In the genomic region with DNA sequence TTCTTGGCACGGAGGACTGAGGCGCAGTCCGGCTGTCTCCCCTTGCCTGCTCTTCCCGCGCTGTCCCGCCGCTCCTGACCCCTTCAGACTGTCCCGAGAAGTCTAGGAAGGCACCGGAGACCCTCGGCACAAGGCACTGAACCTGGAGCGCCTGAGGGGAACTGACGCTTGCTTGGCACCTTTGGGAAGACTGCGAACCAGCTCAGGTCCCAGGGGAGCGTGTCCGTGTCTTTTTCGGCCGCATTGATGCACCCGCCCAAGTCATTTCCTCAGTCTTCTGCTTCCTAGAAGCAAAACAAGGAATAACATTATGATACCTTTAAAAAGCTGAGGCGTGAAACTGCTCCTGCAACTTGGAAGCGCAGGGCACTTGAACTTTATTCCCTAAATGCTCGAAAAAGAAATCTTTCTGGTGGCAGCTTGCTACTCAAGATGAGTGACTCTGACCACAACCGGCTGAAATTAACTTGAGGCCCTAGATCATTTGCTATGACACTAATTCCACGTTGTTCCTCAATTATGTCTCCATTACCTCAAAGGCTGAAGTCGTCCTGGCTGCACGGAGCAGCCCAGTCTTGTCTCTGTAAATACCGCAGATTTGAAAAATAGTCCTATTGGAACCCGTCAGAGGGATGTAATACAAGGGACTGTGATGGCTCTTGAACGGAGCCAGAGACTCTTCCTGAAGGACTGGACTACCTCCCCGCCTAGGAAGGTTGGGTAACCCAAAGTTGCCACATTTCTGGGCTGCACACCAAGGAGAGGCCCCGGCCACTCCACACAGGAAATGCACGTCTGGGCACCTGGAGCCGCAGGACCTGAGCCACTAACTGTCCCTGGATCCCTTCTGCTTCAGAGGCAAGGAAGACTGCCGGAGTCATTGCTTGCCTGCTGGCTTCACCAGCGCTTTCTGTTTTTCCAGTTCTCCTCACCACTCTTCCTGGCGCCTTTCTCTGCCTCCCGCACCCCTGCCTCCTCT, we compare ENCODE assay signal across 8 cellular contexts. TPM values are rescaled to one million over a fixed set of nuclear protein-coding genes. Genes with fewer than 3 reads are reported as not detected.
A peak's percentile ranks its signal among the peaks of the same experiment; 100 is the strongest.
DNase-seq lines count a peak whose midpoint lies in the region; ATAC-seq and TF ChIP-seq lines count a peak whose summit lies in the region.

No MANE protein-coding gene starts in this region.

- H3K27me3 ChIP-seq in ACC112 (ENCODE audit: insufficient read depth, low read length) = peaks cover 66% of the 10 kb centered on the region
- peaks cover 73% of the 10 kb centered on the region for H3K27me3 ChIP-seq in mononuclear cell (ENCODE audit: insufficient read depth, low read length)

- no peak overlapping the region for H3K27ac ChIP-seq in ACC112 (ENCODE audit: low read depth, low read length)

- no peak for ATAC-seq in HG02642 (IDR thresholded peaks at IDR 0.05; ENCODE audit: poor library complexity, unreplicated experiment)

- peaks cover 59% of the 10 kb centered on the region for H3K4me1 Mint-ChIP-seq in HFFc6 (ENCODE audit: low read depth)
- peaks cover 8% of the 10 kb centered on the region for H3K4me1 Mint-ChIP-seq in brain

- no peak for TF ChIP-seq POLR2A in erythroblast (IDR thresholded peaks at IDR 0.05; ENCODE audit: low read length)

- TF ChIP-seq CTCF in HFFc6 (IDR thresholded peaks at IDR 0.05) (no peak; the same call in 1 of the 2 replicates), brain (conservative IDR thresholded peaks at IDR 0.05) (no peak)

- H3K9me3 Mint-ChIP-seq in HFFc6 (no peaks in the 10 kb centered on the region), brain (peaks cover 0 to 4% (median 0%) of the 10 kb centered on the region in 5 experiments)

- no peaks in the 10 kb centered on the region for H3K9me3 ChIP-seq in mononuclear cell (ENCODE audit: low read depth, low read length)

- H3K4me3 Mint-ChIP-seq in HFFc6 (peak overlapping the region; percentile 93), brain (peak overlapping the region in 4 of 5 experiments; percentile 50 to 71 (median 64))

- H3K27ac Mint-ChIP-seq in HFFc6 = peak overlapping the region; percentile 37
- no peak overlapping the region for H3K27ac Mint-ChIP-seq in brain

- H3K36me3 Mint-ChIP-seq in HFFc6 (ENCODE audit: low read depth) (peaks cover 6% of the 10 kb centered on the region), brain (no peaks in the 10 kb centered on the region)

- no peak overlapping the region for H2AFZ ChIP-seq in ACC112 (ENCODE audit: low read length, unreplicated experiment)

- H3K36me3 ChIP-seq in ACC112 (ENCODE audit: insufficient read depth, low read length) = no peaks in the 10 kb centered on the region

- H3K27me3 Mint-ChIP-seq in HFFc6 (ENCODE audit: insufficient read depth) = peaks cover 2% of the 10 kb centered on the region; the same call in 1 of the 2 replicates
- H3K27me3 Mint-ChIP-seq in brain = peaks cover 90% of the 10 kb centered on the region

- no peaks in the 10 kb centered on the region for H3K79me2 ChIP-seq in ACC112 (ENCODE audit: control insufficient read depth, insufficient read depth, low read length, unreplicated experiment)

- H3K4me3 ChIP-seq in ACC112 (ENCODE audit: low read depth, low read length) (peak overlapping the region; percentile 74), mononuclear cell (ENCODE audit: low read length) (peak overlapping the region; percentile 9)

- H3K4me1 ChIP-seq in ACC112 (ENCODE audit: control insufficient read depth, insufficient read depth, low read length, unreplicated experiment) (peaks cover 4% of the 10 kb centered on the region), mononuclear cell (ENCODE audit: insufficient read depth, low read length) (peaks cover 29% of the 10 kb centered on the region)

- DNase-seq in HFFc6 (no peak), NCI-H1092 treated with DMSO at 0.1 percent for 48 hours (lab: John Stamatoyannopoulos, UW) (no peak), EL (no peak), erythroblast (lab: John Stamatoyannopoulos, UW) (no peak)

RNA-seq across cellular contexts. Expression of gene FLT1, which starts 0.9 kb away (rescaled TPM):
- 100 to 1,000 TPM in 2 of 6 experiments, 10 to 100 TPM in 4; 80.5 to 118 (median 91.0) TPM for total RNA-seq in HFFc6 (2021; fragmentation: NEBNext Ultra II Directional; extraction: Animal tissue kit (Norgen Biotek cat#: 25700))
- 17.8 TPM for polyA plus RNA-seq in brain (ENCODE audit: insufficient read depth, low read depth, low replicate concordance)
- total RNA-seq in mononuclear cell = 1.8 TPM

Comparison
In these comparisons a context has a peak if more than half of its experiments do, and no peak if none do; other contexts are left out.
1. RNA of gene FLT1, which starts 0.9 kb away (total RNA-seq): 80.5 to 118 TPM in HFFc6; 1.8 TPM in mononuclear cell (single experiment); every median in the first group is over 10 times any median in the second.